Comparison of ENCODE assay signal across 1 cellular context in the genomic region with DNA sequence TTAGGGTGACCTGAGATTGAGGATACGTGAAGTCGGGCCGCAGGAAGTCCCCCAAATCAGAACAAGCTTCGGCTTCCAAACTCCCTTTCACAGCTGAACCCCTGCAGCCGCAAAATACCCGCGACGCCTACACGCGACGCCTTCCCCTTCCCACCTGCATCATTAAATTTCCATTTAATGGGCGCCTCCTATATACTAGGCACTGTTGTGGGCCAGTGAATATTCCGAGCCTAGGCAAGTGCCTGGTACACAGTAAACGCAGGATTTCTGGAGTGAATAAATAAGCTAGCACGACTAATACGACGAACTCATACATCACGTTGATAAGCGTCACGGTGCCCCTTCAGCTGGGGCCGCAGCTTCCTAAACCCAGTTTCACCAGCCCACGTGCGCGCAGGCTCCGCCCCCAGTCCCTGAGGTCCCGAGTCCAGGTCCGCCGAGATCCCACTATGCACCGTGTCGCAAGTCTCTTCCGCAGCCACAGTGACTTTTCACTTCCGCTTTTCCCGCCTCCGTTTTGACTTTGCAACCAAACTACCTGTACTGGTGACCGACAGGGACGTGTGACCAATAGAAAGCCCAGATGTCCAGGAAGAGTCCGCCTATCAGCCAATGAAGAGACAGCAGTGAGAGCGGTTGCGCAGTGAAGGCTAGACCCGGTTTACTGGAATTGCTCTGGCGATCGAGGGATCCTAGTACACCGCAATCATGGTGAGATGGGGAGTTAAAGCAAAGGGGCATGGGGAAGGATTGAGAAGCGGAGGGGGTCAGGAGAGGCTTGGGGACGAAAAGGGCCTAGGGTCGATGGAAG.
TF ChIP-seq lines count a peak whose summit lies in the region.

TSS of gene PSMB3 (plus strand) at position 623 of the 811 bp plus-strand sequence. CDS start at position 709, 86 bp downstream.

TF ChIP-seq in HepG2, 621 proteins besides CTCF, POLR2A, EP300 and RAD21 (continued from another document and continues in another):
- TF ChIP-seq, protein P1, sequence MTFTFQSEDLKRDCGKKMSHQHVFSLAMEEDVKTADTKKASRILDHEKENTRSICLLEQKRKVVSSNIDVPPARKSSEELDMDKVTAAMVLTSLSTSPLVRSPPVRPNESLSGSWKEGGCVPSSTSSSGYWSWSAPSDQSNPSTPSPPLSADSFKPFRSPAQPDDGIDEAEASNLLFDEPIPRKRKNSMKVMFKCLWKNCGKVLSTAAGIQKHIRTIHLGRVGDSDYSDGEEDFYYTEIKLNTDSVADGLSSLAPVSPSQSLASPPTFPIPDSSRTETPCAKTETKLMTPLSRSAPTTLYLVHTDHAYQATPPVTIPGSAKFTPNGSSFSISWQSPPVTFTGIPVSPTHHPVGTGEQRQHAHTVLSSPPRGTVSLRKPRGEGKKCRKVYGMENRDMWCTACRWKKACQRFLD (CRISPR knock-in tag; IDR thresholded peaks at IDR 0.05; ENCODE audit: borderline replicate concordance): peak; percentile 47; the same call in 1 of the 2 replicates
- TF ChIP-seq CREM (IDR thresholded peaks at IDR 0.05): peak; percentile 94
- TF ChIP-seq CREM (CRISPR knock-in tag; IDR thresholded peaks at IDR 0.05): no peak
- 0 out of 2 replicates have a peak, but pooled peaks have one; percentile 23 for TF ChIP-seq ZBTB7A (CRISPR knock-in tag; IDR thresholded peaks at IDR 0.05)
- peak; percentile 67; the same call in 1 of the 2 replicates for TF ChIP-seq TMF1 (CRISPR knock-in tag; IDR thresholded peaks at IDR 0.05; ENCODE audit: low read depth)
- peak; percentile 69 for TF ChIP-seq SALL1 (CRISPR knock-in tag; IDR thresholded peaks at IDR 0.05)
- no peak for TF ChIP-seq JDP2 (CRISPR knock-in tag; IDR thresholded peaks at IDR 0.05; ENCODE audit: borderline replicate concordance)
- peak; percentile 79; the same call in 1 of the 2 replicates for TF ChIP-seq ZNF556 (CRISPR knock-in tag; IDR thresholded peaks at IDR 0.05; ENCODE audit: borderline replicate concordance)
- peak; percentile 98 for TF ChIP-seq SIN3A (IDR thresholded peaks at IDR 0.05; ENCODE audit: borderline replicate concordance, low read depth, low read length)
- no peak; the same call in 1 of the 2 replicates for TF ChIP-seq ZNF567 (CRISPR knock-in tag; IDR thresholded peaks at IDR 0.05; ENCODE audit: borderline replicate concordance)
- peak; percentile 92 for TF ChIP-seq HMGXB3 (CRISPR knock-in tag; IDR thresholded peaks at IDR 0.05; ENCODE audit: borderline replicate concordance)
- peak; percentile 28 for TF ChIP-seq SKI (IDR thresholded peaks at IDR 0.05; ENCODE audit: partially characterized antibody)
- peak; percentile 81 for TF ChIP-seq ZFY (CRISPR knock-in tag; IDR thresholded peaks at IDR 0.05)
- peak; percentile 99 for TF ChIP-seq NFYB (CRISPR knock-in tag; IDR thresholded peaks at IDR 0.05)
- no peak; the same call in 1 of the 2 replicates for TF ChIP-seq CENPT (CRISPR knock-in tag; IDR thresholded peaks at IDR 0.05; ENCODE audit: low read depth)
- peak; percentile 38; the same call in 1 of the 2 replicates for TF ChIP-seq ZNF383 (CRISPR knock-in tag; IDR thresholded peaks at IDR 0.05; ENCODE audit: borderline replicate concordance)
- TF ChIP-seq RNF2 (conservative IDR thresholded peaks at IDR 0.05; ENCODE audit: low read depth): no peak; the same call in 1 of the 2 replicates
- TF ChIP-seq MNT (IDR thresholded peaks at IDR 0.05): peak; percentile 97
- TF ChIP-seq SMAD9 (CRISPR knock-in tag; IDR thresholded peaks at IDR 0.05): peak; percentile 27; the same call in 1 of the 2 replicates
- no peak; the same call in 1 of the 2 replicates for TF ChIP-seq ZNF737 (CRISPR knock-in tag; IDR thresholded peaks at IDR 0.05; ENCODE audit: borderline replicate concordance)
- TF ChIP-seq PRDM10 (CRISPR knock-in tag; IDR thresholded peaks at IDR 0.05; ENCODE audit: low read depth): peak; percentile 87; the same call in 1 of the 2 replicates
- no peak for TF ChIP-seq FOXA1 (IDR thresholded peaks at IDR 0.05)
- TF ChIP-seq FOXA1 (CRISPR knock-in tag; IDR thresholded peaks at IDR 0.05): peak; percentile 34; the same call in 1 of the 2 replicates
- TF ChIP-seq SP1 (IDR thresholded peaks at IDR 0.05): no peak
- peak; percentile 89 for TF ChIP-seq SP1 (CRISPR knock-in tag; IDR thresholded peaks at IDR 0.05)
- no peak for TF ChIP-seq ZNF121 (CRISPR knock-in tag; IDR thresholded peaks at IDR 0.05)
- TF ChIP-seq ZBTB1 (CRISPR knock-in tag; IDR thresholded peaks at IDR 0.05; ENCODE audit: borderline replicate concordance): no peak
- 0 out of 2 replicates have a peak, but pooled peaks have one; percentile 82 for TF ChIP-seq ZSCAN29 (CRISPR knock-in tag; conservative IDR thresholded peaks at IDR 0.05)
- no peak for TF ChIP-seq ZSCAN20 (CRISPR knock-in tag; IDR thresholded peaks at IDR 0.05; ENCODE audit: borderline replicate concordance)
- TF ChIP-seq ZBTB25 (CRISPR knock-in tag; IDR thresholded peaks at IDR 0.05): peak; percentile 97
- peak; percentile 94 for TF ChIP-seq ELF3 (CRISPR knock-in tag; IDR thresholded peaks at IDR 0.05)
- TF ChIP-seq MBD4 (IDR thresholded peaks at IDR 0.05; ENCODE audit: borderline replicate concordance, low read length): no peak
- no peak for TF ChIP-seq GRHL1 (CRISPR knock-in tag; conservative IDR thresholded peaks at IDR 0.05)
- TF ChIP-seq TFE3 (CRISPR knock-in tag; IDR thresholded peaks at IDR 0.05): peak; percentile 61; the same call in 1 of the 2 replicates
- peak; percentile 69; the same call in 1 of the 2 replicates for TF ChIP-seq ZNF34 (CRISPR knock-in tag; IDR thresholded peaks at IDR 0.05; ENCODE audit: borderline replicate concordance)
- TF ChIP-seq ZNF562 (CRISPR knock-in tag; IDR thresholded peaks at IDR 0.05; ENCODE audit: borderline replicate concordance): no peak
- peak; percentile 86; the same call in 1 of the 2 replicates for TF ChIP-seq IRF2 (CRISPR knock-in tag; IDR thresholded peaks at IDR 0.05)
- TF ChIP-seq WIZ (CRISPR knock-in tag; IDR thresholded peaks at IDR 0.05): no peak; the same call in 1 of the 2 replicates
- TF ChIP-seq NFKB2 (CRISPR knock-in tag; IDR thresholded peaks at IDR 0.05; ENCODE audit: borderline replicate concordance): peak; percentile 21; the same call in 1 of the 2 replicates
- no peak for TF ChIP-seq ZSCAN12 (CRISPR knock-in tag; IDR thresholded peaks at IDR 0.05)
- peak; percentile 94 for TF ChIP-seq ZFX (CRISPR knock-in tag; IDR thresholded peaks at IDR 0.05; ENCODE audit: low read depth)
